Comparison of ENCODE assay signal across 14 cellular contexts in the genomic region with DNA sequence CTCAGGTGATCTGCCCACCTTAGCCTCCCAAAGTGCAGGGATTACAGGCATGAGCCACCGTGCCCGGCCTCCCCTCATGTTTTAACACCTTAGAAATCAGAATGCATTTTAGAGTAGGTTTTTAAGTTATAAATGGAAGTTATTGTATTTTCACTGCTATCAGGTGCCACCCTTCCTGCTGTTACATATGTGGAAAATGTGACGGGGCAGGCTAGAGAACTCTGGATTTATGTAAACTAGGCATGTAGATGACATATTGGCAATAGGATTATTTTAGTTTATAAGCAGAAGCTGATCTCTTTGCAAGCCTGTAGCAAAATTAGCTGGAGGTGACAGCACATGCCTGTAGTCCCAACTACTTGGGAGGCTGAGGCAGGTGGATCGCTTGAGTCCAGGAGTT. TPM values are rescaled to one million over a fixed set of nuclear protein-coding genes. Genes with fewer than 3 reads are reported as not detected.
DNase-seq lines count a peak whose midpoint lies in the region; ATAC-seq and TF ChIP-seq lines count a peak whose summit lies in the region.
"Had no signal": no experiment of that assay in that cellular context is flagged by ENCODE, and none has a peak within 500 bp of the region (broad histone marks: within the 10 kb centered on the region; RNA-seq: fewer than 3 reads in every experiment).

No MANE protein-coding gene starts in this region.

- peak overlapping the region; percentile 96 for H3K4me3 Mint-ChIP-seq in activated CD8-positive, alpha-beta memory T cell treated with anti-CD3 and anti-CD28 coated beads, Interleukin-2, amount 10 ng/mL, durations not matched to agents 7 days and 5 days
- peak overlapping the region; percentile 88 for H3K4me3 Mint-ChIP-seq in endodermal cell

- H3K36me3 ChIP-seq in OCI-LY1 (ENCODE audit: insufficient read depth, low read length), result peaks cover 55% of the 10 kb centered on the region
- peaks cover 50% of the 10 kb centered on the region for H3K36me3 ChIP-seq in endodermal cell (ENCODE audit: control insufficient read depth, insufficient read depth, low read length)
- H3K36me3 ChIP-seq in smooth muscle cell (ENCODE audit: low read depth), result peaks cover 8% of the 10 kb centered on the region
- H3K36me3 ChIP-seq in MG63, result peaks cover 20% of the 10 kb centered on the region

- DNase-seq in activated CD8-positive, alpha-beta memory T cell treated with anti-CD3 and anti-CD28 coated beads, Interleukin-2, amount 10 ng/mL, durations not matched to agents 7 days and 5 days, result no peak
- no peak for DNase-seq in activated CD8-positive, alpha-beta memory T cell treated with anti-CD3 and anti-CD28 coated beads, Interleukin-2, amount 50 U/mL, for 48 hours
- no peak for DNase-seq in endodermal cell
- DNase-seq in smooth muscle cell (lab: John Stamatoyannopoulos, UW; ENCODE audit: unreplicated experiment), result no peak
- no peak for DNase-seq in MG63
- no peak for DNase-seq in HUDEP-2 (lab: John Stamatoyannopoulos, UW; ENCODE audit: unreplicated experiment in 76 of 76)
- DNase-seq: activated CD8-positive, alpha-beta memory T cell treated with anti-CD3 and anti-CD28 coated beads for 24 hours; foreskin melanocyte; NCI-H2171 treated with DMSO at 0.1 percent for 48 hours; right cardiac atrium; Right ventricle myocardium superior had no signal

- peaks cover 64% of the 10 kb centered on the region for H3K4me1 Mint-ChIP-seq in activated CD8-positive, alpha-beta memory T cell treated with anti-CD3 and anti-CD28 coated beads, Interleukin-2, amount 10 ng/mL, durations not matched to agents 7 days and 5 days
- H3K4me1 Mint-ChIP-seq in endodermal cell, result peaks cover 9% of the 10 kb centered on the region

- peaks cover 62% of the 10 kb centered on the region for H3K36me3 Mint-ChIP-seq in activated CD8-positive, alpha-beta memory T cell treated with anti-CD3 and anti-CD28 coated beads, Interleukin-2, amount 10 ng/mL, durations not matched to agents 7 days and 5 days
- peaks cover 50% of the 10 kb centered on the region for H3K36me3 Mint-ChIP-seq in endodermal cell (ENCODE audit: low read depth)

- no peak for ATAC-seq in activated CD8-positive, alpha-beta memory T cell treated with anti-CD3 and anti-CD28 coated beads, Interleukin-2, amount 10 ng/mL, durations not matched to agents 7 days and 5 days
- no peak for ATAC-seq in HG02970 (IDR thresholded peaks at IDR 0.05; ENCODE audit: low FRiP score, unreplicated experiment)
- ATAC-seq: left lobe of liver, right cardiac atrium had no signal

- no peak overlapping the region for H3K27ac ChIP-seq in OCI-LY1 (ENCODE audit: low read depth, low read length, poor library complexity, severe bottlenecking)
- H3K27ac ChIP-seq in endodermal cell (ENCODE audit: low read depth, low read length), result no peak overlapping the region
- no peak overlapping the region for H3K27ac ChIP-seq in smooth muscle cell (ENCODE audit: low read depth)

- H3K9me3 Mint-ChIP-seq in activated CD8-positive, alpha-beta memory T cell treated with anti-CD3 and anti-CD28 coated beads, Interleukin-2, amount 10 ng/mL, durations not matched to agents 7 days and 5 days (ENCODE audit: low read depth), result no peaks in the 10 kb centered on the region
- peaks cover 14% of the 10 kb centered on the region for H3K9me3 Mint-ChIP-seq in endodermal cell

- H2AFZ ChIP-seq in OCI-LY1 (ENCODE audit: low read length) (no peak overlapping the region), smooth muscle cell (ENCODE audit: low read depth) (no peak overlapping the region)

- H3K4me3 ChIP-seq in OCI-LY1 (ENCODE audit: low read depth, low read length, poor library complexity, severe bottlenecking) (peak overlapping the region; percentile 78), endodermal cell (ENCODE audit: low read length) (peak overlapping the region; percentile 100), smooth muscle cell (no peak overlapping the region), MG63 (no peak overlapping the region)

- H3K4me1 ChIP-seq in OCI-LY1 (ENCODE audit: insufficient read depth, low read length, severe bottlenecking), result peaks cover 27% of the 10 kb centered on the region
- H3K4me1 ChIP-seq in endodermal cell (ENCODE audit: control insufficient read depth, insufficient read depth, low read length), result peaks cover 4% of the 10 kb centered on the region
- peaks cover 12% of the 10 kb centered on the region for H3K4me1 ChIP-seq in smooth muscle cell (ENCODE audit: low read depth)

- H3K4me2 ChIP-seq in OCI-LY1 (ENCODE audit: low read length) (peak overlapping the region; percentile 88), smooth muscle cell (peak overlapping the region; percentile 88)

- no peaks in the 10 kb centered on the region for H3F3A ChIP-seq in OCI-LY1 (ENCODE audit: insufficient read depth, low read length)
- H3F3A ChIP-seq in smooth muscle cell (ENCODE audit: low read depth), result peaks cover 8% of the 10 kb centered on the region

- H3K9me2 ChIP-seq in OCI-LY1 (ENCODE audit: low read depth, low read length), result no peaks in the 10 kb centered on the region

- peak overlapping the region; percentile 93 for H3K27ac Mint-ChIP-seq in activated CD8-positive, alpha-beta memory T cell treated with anti-CD3 and anti-CD28 coated beads, Interleukin-2, amount 10 ng/mL, durations not matched to agents 7 days and 5 days
- H3K27ac Mint-ChIP-seq in endodermal cell, result no peak overlapping the region

- CTCF ChIA-PET in activated CD8-positive, alpha-beta memory T cell treated with anti-CD3 and anti-CD28 coated beads, Interleukin-2, amount 10 ng/mL, durations not matched to agents 7 days and 5 days (lab: Charles Lee), result interaction anchor here (0.7 to 9.3 kb wide), 7 partner anchors 10 to 90 kb away, joined by 3 to 93 read pairs (median 9); a partner anchor contains a TSS

- H3K27me3 ChIP-seq in OCI-LY1 (ENCODE audit: insufficient read depth, low read length), result no peaks in the 10 kb centered on the region
- H3K27me3 ChIP-seq in endodermal cell (ENCODE audit: control insufficient read depth, insufficient read depth, low read length, poor library complexity, severe bottlenecking), result peaks cover 11% of the 10 kb centered on the region
- H3K27me3 ChIP-seq in smooth muscle cell (ENCODE audit: low read depth), result no peaks in the 10 kb centered on the region
- no peaks in the 10 kb centered on the region for H3K27me3 ChIP-seq in MG63

- peak overlapping the region; percentile 2; the same call in 1 of the 2 replicates for H3K9ac ChIP-seq in OCI-LY1 (ENCODE audit: low read length)
- no peak overlapping the region for H3K9ac ChIP-seq in endodermal cell (ENCODE audit: extremely low read depth, low read length, poor library complexity, severe bottlenecking)
- H3K9ac ChIP-seq in smooth muscle cell (ENCODE audit: low read depth), result no peak overlapping the region

- H3K79me2 ChIP-seq in OCI-LY1 (ENCODE audit: insufficient read depth, low read length), result peaks cover 21% of the 10 kb centered on the region
- peaks cover 35% of the 10 kb centered on the region for H3K79me2 ChIP-seq in smooth muscle cell (ENCODE audit: low read depth)

- H3K9me3 ChIP-seq in OCI-LY1 (ENCODE audit: low read length) (no peaks in the 10 kb centered on the region), endodermal cell (ENCODE audit: control insufficient read depth, low read length) (peaks cover 6% of the 10 kb centered on the region), smooth muscle cell (replicated peaks; ENCODE audit: low read depth) (no peaks in the 10 kb centered on the region), MG63 (peaks cover 5% of the 10 kb centered on the region; the same call in 1 of the 2 replicates)

- H3K27me3 Mint-ChIP-seq in activated CD8-positive, alpha-beta memory T cell treated with anti-CD3 and anti-CD28 coated beads, Interleukin-2, amount 10 ng/mL, durations not matched to agents 7 days and 5 days, result no peaks in the 10 kb centered on the region
- peaks cover 26% of the 10 kb centered on the region for H3K27me3 Mint-ChIP-seq in endodermal cell (ENCODE audit: insufficient read depth)

- WGBS in endodermal cell (ENCODE audit: insufficient coverage in 1 of 2, insufficient read length in 1 of 2), 2 experiments, result 98% methylated on average over 4 of the region's 4 CpGs; no CpG with 5 or more reads in 1 of the 2 experiments
- WGBS in smooth muscle cell (ENCODE audit: low lambda C conversion rate), result 92% methylated on average over 4 of the region's 4 CpGs

- TF ChIP-seq CTCF in OCI-LY1 (IDR thresholded peaks at IDR 0.05; ENCODE audit: low read length) (no peak), endodermal cell (conservative IDR thresholded peaks at IDR 0.05) (no peak), smooth muscle cell (IDR thresholded peaks at IDR 0.05; ENCODE audit: borderline replicate concordance, insufficient read depth, poor library complexity, severe bottlenecking) (no peak)

- H4K20me1 ChIP-seq in OCI-LY1 (ENCODE audit: insufficient read depth, low read length) (no peaks in the 10 kb centered on the region), smooth muscle cell (ENCODE audit: low read depth) (peaks cover 35% of the 10 kb centered on the region)

RNA-seq across cellular contexts. Expression of a gene that starts 2.1 kb away (rescaled TPM):
- 100 to 1,000 TPM; 117 to 129 TPM for total RNA-seq in activated CD8-positive, alpha-beta memory T cell treated with anti-CD3 and anti-CD28 coated beads, Interleukin-2, amount 10 ng/mL, durations not matched to agents 7 days and 5 days
- 10 to 100 TPM; 47.9 to 48.3 TPM for total RNA-seq in endodermal cell
- 31.1 TPM for polyA plus RNA-seq in endodermal cell (2013, experiment 1 of 2)
- 30.2 TPM for polyA plus RNA-seq in endodermal cell (2013, experiment 2 of 2)
- 13.4 and 22.0 TPM in 2 replicates for total RNA-seq in smooth muscle cell
- polyA plus RNA-seq in smooth muscle cell, result 8.1 and 10.7 TPM in 2 replicates
- total RNA-seq in MG63 (2014; rRNA removed; shearing (Covaris generic); ENCODE audit: low replicate concordance), result 4.7 and 5.8 TPM in 2 replicates

RNA-seq across cellular contexts. Expression of a gene that starts 5.5 kb away (rescaled TPM):
- 1 to 10 TPM in 1 of 2 experiments, under 1 TPM in 1; 0.41 to 1.7 TPM for total RNA-seq in activated CD8-positive, alpha-beta memory T cell treated with anti-CD3 and anti-CD28 coated beads, Interleukin-2, amount 10 ng/mL, durations not matched to agents 7 days and 5 days
- total RNA-seq in endodermal cell, result 1 to 10 TPM; 1.6 to 2.3 TPM
- polyA plus RNA-seq in endodermal cell (2013, experiment 1 of 2), result 1.00 TPM
- polyA plus RNA-seq in endodermal cell (2013, experiment 2 of 2), result 0.99 TPM
- total RNA-seq in smooth muscle cell, result 0.99 and 9.1 TPM in 2 replicates
- polyA plus RNA-seq in smooth muscle cell, result 0.93 and 4.0 TPM in 2 replicates
- total RNA-seq in MG63 (2014; rRNA removed; shearing (Covaris generic); ENCODE audit: low replicate concordance), result not detected in 2 replicates

RNA-seq across cellular contexts. Expression of a gene that starts 25.6 kb away (rescaled TPM):
- under 1 TPM; 0.09 TPM for total RNA-seq in activated CD8-positive, alpha-beta memory T cell treated with anti-CD3 and anti-CD28 coated beads, Interleukin-2, amount 10 ng/mL, durations not matched to agents 7 days and 5 days
- total RNA-seq in endodermal cell, result under 1 TPM in 1 of 2 donors, not detected in 1; 0.53 TPM
- not detected for polyA plus RNA-seq in endodermal cell (2013, experiment 1 of 2)
- 0.08 TPM for polyA plus RNA-seq in endodermal cell (2013, experiment 2 of 2)
- total RNA-seq in smooth muscle cell, result not detected in 2 replicates
- not detected in 2 replicates for polyA plus RNA-seq in smooth muscle cell
- total RNA-seq in MG63 (2014; rRNA removed; shearing (Covaris generic); ENCODE audit: low replicate concordance), result not detected in 2 replicates
- total RNA-seq: left lobe of liver, right cardiac atrium had no signal
- polyA plus RNA-seq: right cardiac atrium had no signal

RNA-seq across cellular contexts. Expression of a gene that starts 27.1 kb away (rescaled TPM):
- 100 to 1,000 TPM; 335 to 436 TPM for total RNA-seq in activated CD8-positive, alpha-beta memory T cell treated with anti-CD3 and anti-CD28 coated beads, Interleukin-2, amount 10 ng/mL, durations not matched to agents 7 days and 5 days
- total RNA-seq in endodermal cell (10 to 100 TPM; 61.1 to 75.0 TPM), smooth muscle cell (102 and 158 TPM in 2 replicates)
- polyA plus RNA-seq in endodermal cell (2013, experiment 1 of 2), result 69.1 TPM
- polyA plus RNA-seq in endodermal cell (2013, experiment 2 of 2), result 62.2 TPM
- polyA plus RNA-seq in smooth muscle cell, result 105 and 136 TPM in 2 replicates
- total RNA-seq in MG63 (2014; rRNA removed; shearing (Covaris generic); ENCODE audit: low replicate concordance), result 47.3 and 57.5 TPM in 2 replicates

Comparison
In these comparisons a context has a peak if more than half of its experiments do, and no peak if none do; other contexts are left out.
1. H3K4me3 ChIP-seq: peak in OCI-LY1 (single experiment) and endodermal cell (single experiment); none in smooth muscle cell (single experiment) and MG63 (single experiment).